5 cellular contexts compared by ENCODE assay signal in the genomic region with DNA sequence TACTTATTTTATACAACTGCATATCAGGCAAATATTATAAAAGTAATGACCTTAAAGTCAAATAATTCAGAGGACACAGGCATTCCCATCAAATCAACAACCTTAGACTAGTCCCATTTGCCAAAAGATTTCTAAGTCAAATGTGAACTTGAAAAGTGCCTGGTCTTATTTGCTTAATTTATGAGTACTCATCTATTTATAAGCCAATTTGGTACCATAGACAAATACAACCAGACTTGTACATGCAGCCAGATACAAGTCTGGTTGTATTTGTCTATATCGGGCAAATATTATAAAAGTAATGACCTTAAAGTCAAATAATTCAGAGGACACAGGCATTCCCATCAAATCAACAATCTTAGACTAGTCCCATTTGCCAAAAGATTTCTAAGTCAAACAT.
A peak's percentile ranks its signal among the peaks of the same experiment; 100 is the strongest.
DNase-seq lines count a peak whose midpoint lies in the region; ATAC-seq, FAIRE-seq and TF ChIP-seq lines count a peak whose summit lies in the region.
"Not testable (repeated sequence)": the region's sequence is repeated elsewhere in the genome, so short reads cannot be mapped to it uniquely, and the experiment has no call there.

No MANE protein-coding gene starts in this region.

- not testable (repeated sequence) for H2AFZ ChIP-seq in PC-3 (ENCODE audit: low read length)

- not testable (repeated sequence) for BruUV-seq in PC-3 (replicated peaks; lab: Mats Ljungman, UMichigan)

- peak; percentile 54 for FAIRE-seq in A549 (lab: Jason Lieb, UNC)
- peak; percentile 23 for FAIRE-seq in GM12891 (lab: Jason Lieb, UNC)

- H3K9ac ChIP-seq in PC-3 (ENCODE audit: low read length) = not testable (repeated sequence)

- TF ChIP-seq CTCF in 22Rv1 (IDR thresholded peaks at IDR 0.05); A549 (IDR thresholded peaks at IDR 0.05); LNCaP clone FGC (IDR thresholded peaks at IDR 0.05; ENCODE audit: control insufficient read depth, extremely low read depth, insufficient read depth); PC-3 (conservative IDR thresholded peaks at IDR 0.05; ENCODE audit: low read depth, low read length): not testable (repeated sequence)

- POLR2A ChIA-PET in A549 (lab: Yijun Ruan, JAX); PC-3 (lab: Charles Lee; ENCODE audit: unreplicated experiment): not testable (repeated sequence)

- TF ChIP-seq POLR2A in A549 (IDR thresholded peaks at IDR 0.05; ENCODE audit: low read length); GM12891 (IDR thresholded peaks at IDR 0.05; ENCODE audit: low read depth, low read length): not testable (repeated sequence)

- not testable (repeated sequence) for H3F3A ChIP-seq in PC-3 (ENCODE audit: low read length, unreplicated experiment)

- 94% methylated on average over 1 of the region's 1 CpG for WGBS in A549 (ENCODE audit: missing lambda C conversion rate)

- intact Hi-C loops in PC-3 (cut with micrococcal nuclease) = loop anchor here (1.0 kb wide), 1 partner anchor 66 kb away; no protein-coding TSS in a partner anchor

- not testable (repeated sequence) for H3K9me2 ChIP-seq in PC-3 (replicated peaks; ENCODE audit: low read length)

- H3K9me3 ChIP-seq in A549; PC-3 (ENCODE audit: low read length): not testable (repeated sequence)

- DNase-seq in A549 (ENCODE audit: low read depth in 1 of 2, low spot score in 1 of 2); GM12891 (ENCODE audit: insufficient read length, low spot score); PC-3: not testable (repeated sequence)
- DNase-seq in LNCaP clone FGC (ENCODE audit: low read depth) = peak; percentile 96

- not testable (repeated sequence) for TF ChIP-seq EP300 in A549 (IDR thresholded peaks at IDR 0.05)

- not testable (repeated sequence) for H3K36me3 ChIP-seq in PC-3 (ENCODE audit: low read depth, low read length)

- H3K27ac ChIP-seq in 22Rv1 = peak overlapping the region; percentile 73
- not testable (repeated sequence) for H3K27ac ChIP-seq in A549; PC-3 (ENCODE audit: low read length)

- not testable (repeated sequence) for H3K79me2 ChIP-seq in PC-3 (ENCODE audit: low read length)

- CTCF ChIA-PET in A549 (lab: Yijun Ruan, JAX) = not testable (repeated sequence)
- CTCF ChIA-PET in PC-3 (lab: Charles Lee) = interaction anchor here (0.6 kb wide), 1 partner anchor 263 kb away, joined by 4 read pairs; no protein-coding TSS in a partner anchor

- not testable (repeated sequence) for ATAC-seq in A549
- peak; percentile 81 for ATAC-seq in PC-3

- not testable (repeated sequence) for H4K20me1 ChIP-seq in PC-3 (ENCODE audit: low read length)

- not testable (repeated sequence) for H3K4me3 ChIP-seq in A549; LNCaP clone FGC (ENCODE audit: low read depth, low read length); PC-3 (ENCODE audit: low read length)

- H3K27me3 ChIP-seq in PC-3 (ENCODE audit: low read length) = not testable (repeated sequence)

- TF ChIP-seq RAD21 in A549 (conservative IDR thresholded peaks at IDR 0.05 in 1 of 2, IDR thresholded peaks at IDR 0.05 in 1 of 2) = not testable (repeated sequence)

- not testable (repeated sequence) for H3K4me2 ChIP-seq in A549; PC-3 (ENCODE audit: low read length)

- not testable (repeated sequence) for H3K4me1 ChIP-seq in A549
- H3K4me1 ChIP-seq in PC-3 (ENCODE audit: insufficient read depth, low read length) = peaks cover 10% of the 10 kb centered on the region
